ENCODE assay signal across 21 cellular contexts in genomic region chr2:13289310-13289709, GRCh38.
"Had no signal": no experiment of that assay in that cellular context is flagged by ENCODE, and none has a peak within 500 bp of the region (broad histone marks: within the 10 kb centered on the region; RNA-seq: fewer than 3 reads in every experiment).

No MANE protein-coding gene starts in this region.

- H3K9me3 ChIP-seq: pancreas, tibial artery, upper lobe of left lung, uterus had no signal

- H3K27ac ChIP-seq: heart left ventricle, pancreas, right lobe of liver, tibial artery, upper lobe of left lung, uterus had no signal

- FAIRE-seq: endometrium, frontal cortex, pancreas had no signal

- H3K36me3 ChIP-seq: heart left ventricle, pancreas, right lobe of liver, tibial artery, upper lobe of left lung, uterus had no signal

- H3K4me3 ChIP-seq: heart left ventricle, lung, pancreas, right lobe of liver, tibial artery, upper lobe of left lung, uterus had no signal

- ATAC-seq: esophagus mucosa; heart left ventricle; left colon; left ventricle myocardium superior; pancreas; right lobe of liver; stimulated activated effector memory CD8-positive, alpha-beta T cell treated with anti-CD3 and anti-CD28 coated beads, Interleukin-12 subunit alpha, Interleukin-12 subunit beta, amount 100 ng/mL, for 72 hours had no signal

- H3K4me1 ChIP-seq: heart left ventricle, pancreas, right lobe of liver, tibial artery, upper lobe of left lung, uterus had no signal

- DNase-seq: effector memory CD4-positive, alpha-beta T cell; heart left ventricle; hippocampal formation; left colon; left ventricle myocardium superior; mesenchymal stem cell; midbrain; naive B cell; occipital lobe; pancreas; right lobe of liver; stimulated activated CD4-positive, alpha-beta T cell treated with anti-CD3 and anti-CD28 coated beads, Interleukin-4, amount 100 ng/mL, for 1 hour; stimulated activated CD8-positive, alpha-beta memory T cell treated with anti-CD3 and anti-CD28 coated beads, Interleukin-4, amount 100 ng/mL, for 48 hours; tibial artery; upper lobe of left lung; uterus had no signal

- H3K27me3 ChIP-seq: heart left ventricle, pancreas, right lobe of liver, tibial artery, upper lobe of left lung, uterus had no signal
